In genomic region chr11:117313828-117314768, GRCh38 we compare ENCODE assay signal across 10 cellular contexts. TPM values are rescaled to one million over a fixed set of nuclear protein-coding genes. Genes with fewer than 3 reads are reported as not detected.
DNase-seq lines count a peak whose midpoint lies in the region; ATAC-seq and TF ChIP-seq lines count a peak whose summit lies in the region.
"Had no signal": no experiment of that assay in that cellular context is flagged by ENCODE, and none has a peak within 500 bp of the region (broad histone marks: within the 10 kb centered on the region; RNA-seq: fewer than 3 reads in every experiment).

No MANE protein-coding gene starts in this region.

- H3K27ac ChIP-seq in ACC112 (ENCODE audit: low read depth, low read length) (no peak overlapping the region), brain microvascular endothelial cell (no peak overlapping the region), mesodermal cell (ENCODE audit: low read depth, low read length, severe bottlenecking) (no peak overlapping the region)

- peaks cover 11% of the 10 kb centered on the region for H3K4me1 ChIP-seq in ACC112 (ENCODE audit: control insufficient read depth, insufficient read depth, low read length, unreplicated experiment)
- peaks cover 13% of the 10 kb centered on the region for H3K4me1 ChIP-seq in mesodermal cell (ENCODE audit: control insufficient read depth, insufficient read depth, low read length, poor library complexity, severe bottlenecking)

- H3K36me3 ChIP-seq in ACC112 (ENCODE audit: insufficient read depth, low read length) (no peaks in the 10 kb centered on the region), H7 (replicated peaks; ENCODE audit: control insufficient read depth, insufficient read depth, low read length) (no peaks in the 10 kb centered on the region), brain microvascular endothelial cell (replicated peaks) (no peaks in the 10 kb centered on the region), mesodermal cell (ENCODE audit: control insufficient read depth, insufficient read depth, low read length) (no peaks in the 10 kb centered on the region)

- ATAC-seq in GM18502 (IDR thresholded peaks at IDR 0.05; ENCODE audit: poor library complexity, unreplicated experiment) (no peak), GM19324 (IDR thresholded peaks at IDR 0.05; ENCODE audit: low FRiP score, unreplicated experiment) (no peak), GM21619 (IDR thresholded peaks at IDR 0.05; ENCODE audit: unreplicated experiment) (no peak)

- no peak overlapping the region for H2AFZ ChIP-seq in ACC112 (ENCODE audit: low read length, unreplicated experiment)

- in situ Hi-C loops in brain microvascular endothelial cell (cut with HindIII; ENCODE audit: low pct_ligation_motif_present, low sequenced_read_pairs) = no loop called here

- DNase-seq in H7 (peak; percentile 23), brain microvascular endothelial cell (no peak), NCI-H2107 (lab: John Stamatoyannopoulos, UW) (no peak)
- DNase-seq: stimulated activated CD4-positive, alpha-beta T cell treated with anti-CD3 and anti-CD28 coated beads, Interleukin-4, amount 100 ng/mL, for 4 hours had no signal

- no peaks in the 10 kb centered on the region for H3K9me3 ChIP-seq in mesodermal cell (ENCODE audit: control insufficient read depth, low read length)

- no peak for TF ChIP-seq CTCF in brain microvascular endothelial cell (IDR thresholded peaks at IDR 0.05; ENCODE audit: low read depth, low read length, missing control alignments)

- 75 to 78% methylated on average over 10 to 13 of the region's 14 CpGs for WGBS in mesodermal cell (ENCODE audit: insufficient coverage in 2 of 2), 2 experiments

- peak overlapping the region; percentile 84 for H3K4me3 ChIP-seq in ACC112 (ENCODE audit: low read depth, low read length)
- no peak overlapping the region for H3K4me3 ChIP-seq in H7 (ENCODE audit: insufficient read depth, low read depth, low read length)
- H3K4me3 ChIP-seq in brain microvascular endothelial cell (ENCODE audit: low read depth, low read length) = peak overlapping the region; percentile 70
- peak overlapping the region; percentile 68 for H3K4me3 ChIP-seq in mesodermal cell (ENCODE audit: extremely low read depth, insufficient read depth, low read length, poor library complexity, severe bottlenecking)

- H3K27me3 ChIP-seq in ACC112 (ENCODE audit: insufficient read depth, low read length) (no peaks in the 10 kb centered on the region), H7 (ENCODE audit: control insufficient read depth, insufficient read depth, low read length) (peaks cover 4% of the 10 kb centered on the region; the same call in 1 of the 2 replicates), brain microvascular endothelial cell (replicated peaks) (no peaks in the 10 kb centered on the region)

- peaks cover 23% of the 10 kb centered on the region for H3K79me2 ChIP-seq in ACC112 (ENCODE audit: control insufficient read depth, insufficient read depth, low read length, unreplicated experiment)

RNA-seq across cellular contexts. Expression of gene BACE1, which starts 2.0 kb away (rescaled TPM):
- total RNA-seq in H7 (2014; rRNA removed; shearing (Covaris generic)) = 7.4 and 12.4 TPM in 2 replicates
- polyA plus RNA-seq in mesodermal cell (2013, experiment 1 of 2) = 33.2 TPM
- 30.5 TPM for polyA plus RNA-seq in mesodermal cell (2013, experiment 2 of 2)
- total RNA-seq: OCI-LY7 had no signal

RNA-seq across cellular contexts. Expression of gene CEP164, which starts 13.6 kb away (rescaled TPM):
- 12.8 and 18.8 TPM in 2 replicates for total RNA-seq in H7 (2014; rRNA removed; shearing (Covaris generic))
- 19.4 TPM for polyA plus RNA-seq in mesodermal cell (2013, experiment 1 of 2)
- polyA plus RNA-seq in mesodermal cell (2013, experiment 2 of 2) = 15.7 TPM

RNA-seq across cellular contexts. Expression of gene BACE1-AS, which starts 23.0 kb away (rescaled TPM):
- total RNA-seq in H7 (2014; rRNA removed; shearing (Covaris generic)) = 5.1 and 9.1 TPM in 2 replicates
- polyA plus RNA-seq in mesodermal cell (2013, experiment 1 of 2) = 5.4 TPM
- 6.9 TPM for polyA plus RNA-seq in mesodermal cell (2013, experiment 2 of 2)
